Comparison of ENCODE assay signal across 10 cellular contexts in genomic region chr12:101459642-101460346, GRCh38. TPM values are rescaled to one million over a fixed set of nuclear protein-coding genes. Genes with fewer than 3 reads are reported as not detected.
DNase-seq lines count a peak whose midpoint lies in the region; ATAC-seq, FAIRE-seq and TF ChIP-seq lines count a peak whose summit lies in the region.
"Had no signal": no experiment of that assay in that cellular context is flagged by ENCODE, and none has a peak within 500 bp of the region (broad histone marks: within the 10 kb centered on the region; RNA-seq: fewer than 3 reads in every experiment).

No MANE protein-coding gene starts in this region.

- H3K27ac Mint-ChIP-seq in T-helper 17 cell, result no peak overlapping the region

- in situ Hi-C loops in K562 (cut with MboI), result no loop called here
- in situ Hi-C loops in GM13977 (cut with MboI; ENCODE audit: low pct_unique_long_range_greater_than_20kb, low sequenced_read_pairs, unreplicated experiment), result no loop called here

- H3K9me3 ChIP-seq in K562 (replicated peaks; ENCODE audit: control insufficient read depth, insufficient read depth, low read depth, low read length), result no peaks in the 10 kb centered on the region
- no peaks in the 10 kb centered on the region for H3K9me3 ChIP-seq in T-helper 17 cell (ENCODE audit: control insufficient read depth, low read length, poor library complexity, severe bottlenecking)

- no peak; the same call in 1 of the 2 replicates for TF ChIP-seq EP300 in K562 (IDR thresholded peaks at IDR 0.05; ENCODE audit: low read length)

- H3K79me2 ChIP-seq in K562 (ENCODE audit: control insufficient read depth, insufficient read depth, low read length), result no peaks in the 10 kb centered on the region

- H3K27me3 Mint-ChIP-seq in T-helper 17 cell, result no peaks in the 10 kb centered on the region

- TF ChIP-seq POLR2A in K562 (conservative IDR thresholded peaks at IDR 0.05), result no peak

- 0 out of 5 replicates have a peak, but pooled peaks cover 0 to 2% of the 10 kb centered on the region in 2 experiments for H3K4me1 ChIP-seq in K562 (replicated peaks in 1 of 2; ENCODE audit: control insufficient read depth in 2 of 2, insufficient read depth in 2 of 2, low read length in 2 of 2)

- no peak for TF ChIP-seq RAD21 in K562 (CRISPR knock-in tag; conservative IDR thresholded peaks at IDR 0.05 in 1 of 2, IDR thresholded peaks at IDR 0.05 in 1 of 2)

- DNase-seq in EL (peak; percentile 14), LNCaP clone FGC (ENCODE audit: low read depth) (peak; percentile 93), K562 (ENCODE audit: extremely low read depth in 1 of 4, low spot score in 3 of 4) (peak in 2 of 4 experiments; percentile 12 to 21), myocyte (ENCODE audit: low read depth) (peak; percentile 24), T-helper 17 cell (no peak), GM13977 (ENCODE audit: low spot score) (no peak)
- DNase-seq in NK-92 treated with Interleukin-12 subunit alpha and Interleukin-12 subunit beta, amount 100 ng/mL, for 24 hours (lab: John Stamatoyannopoulos, UW), result no peak
- DNase-seq: anterior cingulate cortex, NCI-H1105 had no signal

- intact Hi-C loops in K562 (cut with micrococcal nuclease), result no loop called here

- no peak overlapping the region for H3K4me3 ChIP-seq in LNCaP clone FGC (ENCODE audit: low read depth, low read length)
- H3K4me3 ChIP-seq in K562, result no peak overlapping the region

- H3K27me3 ChIP-seq in K562 (ENCODE audit: control insufficient read depth in 2 of 2, insufficient read depth in 2 of 2, low read length in 2 of 2), result peaks cover 10 to 24% of the 10 kb centered on the region in 2 experiments

- POLR2A ChIA-PET in K562 (lab: Yijun Ruan, JAX), result interaction anchor here (0.6 to 0.7 kb wide), 2 partner anchors 122 to 990 kb away, joined by 4 read pairs; no protein-coding TSS in a partner anchor

- WGBS in K562 (ENCODE audit: insufficient coverage, low coverage, missing lambda C conversion rate), result 3% methylated on average over 4 of the region's 4 CpGs

- CTCF ChIA-PET in K562 (lab: Yijun Ruan, JAX; ENCODE audit: low intra/inter-chr PET ratio), result no interaction called here

- no peaks in the 10 kb centered on the region for H3K9me1 ChIP-seq in K562 (ENCODE audit: control insufficient read depth, insufficient read depth, low read length)

- H3K4me2 ChIP-seq in K562 (ENCODE audit: insufficient read depth, low read length), result no peak overlapping the region

- ATAC-seq in K562 (peak; percentile 61), T-helper 17 cell (no peak), GM19351 (IDR thresholded peaks at IDR 0.05; ENCODE audit: unreplicated experiment) (no peak)

- no peaks in the 10 kb centered on the region for H3K36me3 ChIP-seq in K562 (ENCODE audit: control insufficient read depth, insufficient read depth, low read length)

- no peaks in the 10 kb centered on the region for H4K20me1 ChIP-seq in K562 (replicated peaks; ENCODE audit: control insufficient read depth, insufficient read depth, low read length)

- TF ChIP-seq CTCF in LNCaP clone FGC (IDR thresholded peaks at IDR 0.05; ENCODE audit: control insufficient read depth, extremely low read depth, insufficient read depth) (no peak), K562 (IDR thresholded peaks at IDR 0.05 in 2 of 3, conservative IDR thresholded peaks at IDR 0.05 in 1 of 3; ENCODE audit: insufficient read depth in 2 of 3, low read depth in 1 of 3, low read length in 3 of 3) (no peak), GM13977 (IDR thresholded peaks at IDR 0.05; ENCODE audit: extremely low read depth, insufficient read depth, missing control alignments) (no peak)

- no peak overlapping the region for H3K4me3 Mint-ChIP-seq in T-helper 17 cell

- H2AFZ ChIP-seq in K562 (ENCODE audit: low read depth, low read length), result no peak overlapping the region

- H3K9ac ChIP-seq in K562 (ENCODE audit: insufficient read depth in 1 of 2, low read depth in 2 of 2, low read length in 2 of 2), result no peak overlapping the region; a peak in 1 of 4 replicates

- peaks cover 10% of the 10 kb centered on the region for H3K4me1 Mint-ChIP-seq in T-helper 17 cell

- FAIRE-seq in K562 (lab: Jason Lieb, UNC), result no peak

- no peaks in the 10 kb centered on the region for H3K36me3 Mint-ChIP-seq in T-helper 17 cell (ENCODE audit: low read depth)

- H3K27ac ChIP-seq in K562 (ENCODE audit: extremely low read depth, low read depth, low read length), result no peak overlapping the region

- BruUV-seq in K562 (replicated peaks; lab: Mats Ljungman, UMichigan), result no TSS peak

TF ChIP-seq in K562, 482 proteins besides CTCF, POLR2A, EP300 and RAD21 (continues in another document):
- no peak for TF ChIP-seq HLTF (IDR thresholded peaks at IDR 0.05)
- no peak for TF ChIP-seq MCM7 (IDR thresholded peaks at IDR 0.05)
- TF ChIP-seq RCOR1 (IDR thresholded peaks at IDR 0.05; ENCODE audit: borderline replicate concordance in 1 of 2, low read depth in 2 of 2, low read length in 2 of 2), result no peak
- no peak for TF ChIP-seq SMARCA5 (IDR thresholded peaks at IDR 0.05)
- no peak for TF ChIP-seq BRD4 (IDR thresholded peaks at IDR 0.05)
- TF ChIP-seq FOXJ2 (tag; IDR thresholded peaks at IDR 0.05), result no peak
- no peak for TF ChIP-seq ZMIZ1 (IDR thresholded peaks at IDR 0.05; ENCODE audit: low read depth in 2 of 2, low read length in 2 of 2)
- TF ChIP-seq ZNF717 (CRISPR knock-in tag; IDR thresholded peaks at IDR 0.05), result no peak
- no peak for TF ChIP-seq TAF7 (tag; IDR thresholded peaks at IDR 0.05)
- no peak for TF ChIP-seq ZNF121 (CRISPR knock-in tag; conservative IDR thresholded peaks at IDR 0.05)
- peak; percentile 33; the same call in 1 of the 2 replicates for TF ChIP-seq SMARCA4 (IDR thresholded peaks at IDR 0.05)

RNA-seq across cellular contexts. Expression of gene SPIC, which starts 15.3 kb away (rescaled TPM):
- not detected in 2 replicates for total RNA-seq in K562 (2011; cell fraction: chromatin; rRNA removed; ENCODE audit: low replicate concordance)
- total RNA-seq in K562 (2011; cell fraction: nucleolus; rRNA removed), result not detected in 2 replicates
- not detected in 2 replicates for total RNA-seq in K562 (2011; cell fraction: nucleoplasm; rRNA removed)
- total RNA-seq in K562 (2014; rRNA removed), result not detected in 2 replicates
- total RNA-seq in K562 (2014; rRNA removed; fragmentation: Illumina TruSeq; extraction: Trizol), result not detected in 2 replicates
- total RNA-seq in K562 (2015; rRNA removed; fragmentation: Illumina TruSeq; extraction: Trizol), result not detected in 2 replicates
- total RNA-seq in K562 (2021), result not detected in 2 replicates
- not detected in 2 replicates for polyA plus RNA-seq in K562 (2011; rRNA removed)
- polyA plus RNA-seq in K562 (2011; cell fraction: cytosol; rRNA removed), result not detected in 2 replicates
- not detected in 2 replicates for polyA plus RNA-seq in K562 (2011; cell fraction: nucleus; rRNA removed)
- not detected in 2 replicates for polyA plus RNA-seq in K562 (2012)
- polyA plus RNA-seq in K562 (2014; fragmentation: Illumina TruSeq; extraction: Trizol), result not detected in 2 replicates
- not detected for polyA plus RNA-seq in K562 (2014; fragmentation: Nextera tagmentation; extraction: Ambion mirVana)
- polyA plus RNA-seq in K562 (2014; rRNA removed), result not detected in 2 replicates
- not detected in 2 replicates for polyA minus RNA-seq in K562 (2011; rRNA and poly(A)+ RNA removed)
- polyA minus RNA-seq in K562 (2011; cell fraction: cytosol; rRNA and poly(A)+ RNA removed), result not detected in 2 replicates
- not detected in 2 replicates for polyA minus RNA-seq in K562 (2011; cell fraction: nucleus; rRNA and poly(A)+ RNA removed)
- not detected in 2 replicates for total RNA-seq in myocyte
- polyA plus RNA-seq in myocyte (2012), result not detected
- total RNA-seq in T-helper 17 cell, result not detected

RNA-seq across cellular contexts. Expression of gene ARL1, which starts 52.2 kb away (rescaled TPM):
- 89.8 and 136 TPM in 2 replicates for total RNA-seq in K562 (2011; cell fraction: chromatin; rRNA removed; ENCODE audit: low replicate concordance)
- total RNA-seq in K562 (2011; cell fraction: nucleolus; rRNA removed), result 61.7 and 72.4 TPM in 2 replicates
- total RNA-seq in K562 (2011; cell fraction: nucleoplasm; rRNA removed), result 113 and 145 TPM in 2 replicates
- total RNA-seq in K562 (2014; rRNA removed), result 52.5 and 53.0 TPM in 2 replicates
- total RNA-seq in K562 (2014; rRNA removed; fragmentation: Illumina TruSeq; extraction: Trizol), result 68.6 and 82.2 TPM in 2 replicates
- 61.2 and 64.4 TPM in 2 replicates for total RNA-seq in K562 (2015; rRNA removed; fragmentation: Illumina TruSeq; extraction: Trizol)
- 68.5 and 70.6 TPM in 2 replicates for total RNA-seq in K562 (2021)
- polyA plus RNA-seq in K562 (2011; rRNA removed), result 116 and 124 TPM in 2 replicates
- 16.4 and 47.3 TPM in 2 replicates for polyA plus RNA-seq in K562 (2011; cell fraction: cytosol; rRNA removed)
- polyA plus RNA-seq in K562 (2011; cell fraction: nucleus; rRNA removed), result 30.2 and 53.8 TPM in 2 replicates
- 55.1 and 66.1 TPM in 2 replicates for polyA plus RNA-seq in K562 (2012)
- 83.4 and 83.6 TPM in 2 replicates for polyA plus RNA-seq in K562 (2014; fragmentation: Illumina TruSeq; extraction: Trizol)
- polyA plus RNA-seq in K562 (2014; fragmentation: Nextera tagmentation; extraction: Ambion mirVana), result 100 to 1,000 TPM; 126 to 127 TPM
- 61.0 and 83.8 TPM in 2 replicates for polyA plus RNA-seq in K562 (2014; rRNA removed)
- 151 and 192 TPM in 2 replicates for polyA minus RNA-seq in K562 (2011; rRNA and poly(A)+ RNA removed)
- polyA minus RNA-seq in K562 (2011; cell fraction: cytosol; rRNA and poly(A)+ RNA removed), result 37.4 and 50.3 TPM in 2 replicates
- polyA minus RNA-seq in K562 (2011; cell fraction: nucleus; rRNA and poly(A)+ RNA removed), result 49.9 and 107 TPM in 2 replicates
- 73.6 and 117 TPM in 2 replicates for total RNA-seq in myocyte
- polyA plus RNA-seq in myocyte (2012), result 123 TPM
- 10 to 100 TPM; 22.5 to 26.0 TPM for total RNA-seq in T-helper 17 cell

Comparison
In these comparisons a context has a peak if more than half of its experiments do, and no peak if none do; other contexts are left out.
1. DNase-seq: peak in EL (single experiment), LNCaP clone FGC (single experiment) and myocyte (single experiment); none in T-helper 17 cell (0 of 3), GM13977 (single experiment) and NK-92 treated with Interleukin-12 subunit alpha and Interleukin-12 subunit beta, amount 100 ng/mL, for 24 hours (single experiment).